ENCODE assay signal across 2 cellular contexts in genomic region chr13:49690990-49691886, GRCh38.
A peak's percentile ranks its signal among the peaks of the same experiment; 100 is the strongest.
TF ChIP-seq lines count a peak whose summit lies in the region.

TSS of gene EBPL (minus strand) at chr13:49691486. CDS start at chr13:49691424, 62 bp downstream.

TF ChIP-seq in HCT116, 20 proteins besides CTCF, POLR2A, EP300 and RAD21 (continued from another document):
- TF ChIP-seq, protein P1, sequence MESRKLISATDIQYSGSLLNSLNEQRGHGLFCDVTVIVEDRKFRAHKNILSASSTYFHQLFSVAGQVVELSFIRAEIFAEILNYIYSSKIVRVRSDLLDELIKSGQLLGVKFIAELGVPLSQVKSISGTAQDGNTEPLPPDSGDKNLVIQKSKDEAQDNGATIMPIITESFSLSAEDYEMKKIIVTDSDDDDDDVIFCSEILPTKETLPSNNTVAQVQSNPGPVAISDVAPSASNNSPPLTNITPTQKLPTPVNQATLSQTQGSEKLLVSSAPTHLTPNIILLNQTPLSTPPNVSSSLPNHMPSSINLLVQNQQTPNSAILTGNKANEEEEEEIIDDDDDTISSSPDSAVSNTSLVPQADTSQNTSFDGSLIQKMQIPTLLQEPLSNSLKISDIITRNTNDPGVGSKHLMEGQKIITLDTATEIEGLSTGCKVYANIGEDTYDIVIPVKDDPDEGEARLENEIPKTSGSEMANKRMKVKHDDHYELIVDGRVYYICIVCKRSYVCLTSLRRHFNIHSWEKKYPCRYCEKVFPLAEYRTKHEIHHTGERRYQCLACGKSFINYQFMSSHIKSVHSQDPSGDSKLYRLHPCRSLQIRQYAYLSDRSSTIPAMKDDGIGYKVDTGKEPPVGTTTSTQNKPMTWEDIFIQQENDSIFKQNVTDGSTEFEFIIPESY (IDR thresholded peaks at IDR 0.05; ENCODE audit: extremely low read depth, insufficient replicate concordance, low read length) = no peak
- TF ChIP-seq, protein P2, sequence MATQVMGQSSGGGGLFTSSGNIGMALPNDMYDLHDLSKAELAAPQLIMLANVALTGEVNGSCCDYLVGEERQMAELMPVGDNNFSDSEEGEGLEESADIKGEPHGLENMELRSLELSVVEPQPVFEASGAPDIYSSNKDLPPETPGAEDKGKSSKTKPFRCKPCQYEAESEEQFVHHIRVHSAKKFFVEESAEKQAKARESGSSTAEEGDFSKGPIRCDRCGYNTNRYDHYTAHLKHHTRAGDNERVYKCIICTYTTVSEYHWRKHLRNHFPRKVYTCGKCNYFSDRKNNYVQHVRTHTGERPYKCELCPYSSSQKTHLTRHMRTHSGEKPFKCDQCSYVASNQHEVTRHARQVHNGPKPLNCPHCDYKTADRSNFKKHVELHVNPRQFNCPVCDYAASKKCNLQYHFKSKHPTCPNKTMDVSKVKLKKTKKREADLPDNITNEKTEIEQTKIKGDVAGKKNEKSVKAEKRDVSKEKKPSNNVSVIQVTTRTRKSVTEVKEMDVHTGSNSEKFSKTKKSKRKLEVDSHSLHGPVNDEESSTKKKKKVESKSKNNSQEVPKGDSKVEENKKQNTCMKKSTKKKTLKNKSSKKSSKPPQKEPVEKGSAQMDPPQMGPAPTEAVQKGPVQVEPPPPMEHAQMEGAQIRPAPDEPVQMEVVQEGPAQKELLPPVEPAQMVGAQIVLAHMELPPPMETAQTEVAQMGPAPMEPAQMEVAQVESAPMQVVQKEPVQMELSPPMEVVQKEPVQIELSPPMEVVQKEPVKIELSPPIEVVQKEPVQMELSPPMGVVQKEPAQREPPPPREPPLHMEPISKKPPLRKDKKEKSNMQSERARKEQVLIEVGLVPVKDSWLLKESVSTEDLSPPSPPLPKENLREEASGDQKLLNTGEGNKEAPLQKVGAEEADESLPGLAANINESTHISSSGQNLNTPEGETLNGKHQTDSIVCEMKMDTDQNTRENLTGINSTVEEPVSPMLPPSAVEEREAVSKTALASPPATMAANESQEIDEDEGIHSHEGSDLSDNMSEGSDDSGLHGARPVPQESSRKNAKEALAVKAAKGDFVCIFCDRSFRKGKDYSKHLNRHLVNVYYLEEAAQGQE (IDR thresholded peaks at IDR 0.05; ENCODE audit: low read depth) = no peak
- TF ChIP-seq YY1 (IDR thresholded peaks at IDR 0.05; ENCODE audit: extremely low read depth, insufficient replicate concordance, low read depth, low read length) (peak; percentile 41), POLR2AphosphoS5 (IDR thresholded peaks at IDR 0.05; ENCODE audit: low read depth, low read length) (peak; percentile 79; the same call in 1 of the 2 replicates), JUND (IDR thresholded peaks at IDR 0.05) (no peak), SIN3A (IDR thresholded peaks at IDR 0.05; ENCODE audit: low read depth) (peak; percentile 21; the same call in 1 of the 2 replicates), ELF1 (IDR thresholded peaks at IDR 0.05; ENCODE audit: borderline replicate concordance, low read depth) (no peak), EZH2phosphoT487 (IDR thresholded peaks at IDR 0.05; ENCODE audit: borderline replicate concordance) (no peak), FOSL1 (IDR thresholded peaks at IDR 0.05; ENCODE audit: low read depth) (no peak)

TF ChIP-seq in SK-N-SH, 30 proteins besides CTCF, POLR2A, EP300 and RAD21 (continued from another document):
- TF ChIP-seq, protein P1 (IDR thresholded peaks at IDR 0.05; ENCODE audit: borderline replicate concordance, low read depth) = no peak
- TF ChIP-seq EZH2phosphoT487 (IDR thresholded peaks at IDR 0.05; ENCODE audit: borderline replicate concordance, low read depth) (no peak), CHD2 (IDR thresholded peaks at IDR 0.05; ENCODE audit: low read length, partially characterized antibody) (no peak), POLR2AphosphoS5 (IDR thresholded peaks at IDR 0.05; ENCODE audit: low read depth, low read length) (peak; percentile 85; the same call in 1 of the 2 replicates), ELF1 (IDR thresholded peaks at IDR 0.05) (no peak), RFX5 (IDR thresholded peaks at IDR 0.05; ENCODE audit: low read length) (no peak), TCF12 (IDR thresholded peaks at IDR 0.05) (no peak), FOXM1 (IDR thresholded peaks at IDR 0.05; ENCODE audit: low read depth) (no peak), JUND (IDR thresholded peaks at IDR 0.05) (no peak), SIN3A (IDR thresholded peaks at IDR 0.05; ENCODE audit: borderline replicate concordance, low read depth, low read length) (peak; percentile 74; the same call in 1 of the 2 replicates), MEF2A (IDR thresholded peaks at IDR 0.05; ENCODE audit: borderline replicate concordance, low read depth) (no peak), NFIC (IDR thresholded peaks at IDR 0.05; ENCODE audit: borderline replicate concordance) (no peak), YY1 (IDR thresholded peaks at IDR 0.05; ENCODE audit: low read depth) (peak; percentile 33; the same call in 1 of the 2 replicates), IRF3 (IDR thresholded peaks at IDR 0.05; ENCODE audit: low read depth, low read length) (no peak), GABPA (IDR thresholded peaks at IDR 0.05; ENCODE audit: low read depth) (no peak; the same call in 1 of the 2 replicates), SMC3 (IDR thresholded peaks at IDR 0.05; ENCODE audit: low read depth, low read length) (no peak), NRF1 (IDR thresholded peaks at IDR 0.05; ENCODE audit: low read depth, low read length) (no peak), FOXJ3 (CRISPR knock-in tag; IDR thresholded peaks at IDR 0.05) (no peak), PBX3 (IDR thresholded peaks at IDR 0.05) (no peak), FOSL2 (IDR thresholded peaks at IDR 0.05; ENCODE audit: borderline replicate concordance, low read depth) (no peak), MXI1 (IDR thresholded peaks at IDR 0.05; ENCODE audit: low read depth, low read length) (peak; percentile 97), GATA2 (CRISPR knock-in tag; IDR thresholded peaks at IDR 0.05) (no peak), RXRA (IDR thresholded peaks at IDR 0.05; ENCODE audit: borderline replicate concordance, low read depth) (no peak)
- TF ChIP-seq, protein P2 (IDR thresholded peaks at IDR 0.05; ENCODE audit: low read depth, low read length) = 0 out of 2 replicates have a peak, but pooled peaks have one; percentile 20
- TF ChIP-seq, protein P3, sequence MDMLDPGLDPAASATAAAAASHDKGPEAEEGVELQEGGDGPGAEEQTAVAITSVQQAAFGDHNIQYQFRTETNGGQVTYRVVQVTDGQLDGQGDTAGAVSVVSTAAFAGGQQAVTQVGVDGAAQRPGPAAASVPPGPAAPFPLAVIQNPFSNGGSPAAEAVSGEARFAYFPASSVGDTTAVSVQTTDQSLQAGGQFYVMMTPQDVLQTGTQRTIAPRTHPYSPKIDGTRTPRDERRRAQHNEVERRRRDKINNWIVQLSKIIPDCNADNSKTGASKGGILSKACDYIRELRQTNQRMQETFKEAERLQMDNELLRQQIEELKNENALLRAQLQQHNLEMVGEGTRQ (IDR thresholded peaks at IDR 0.05; ENCODE audit: borderline replicate concordance, low read depth, low read length) = no peak
TF ChIP-seq in SK-N-SH: peak in this region for 7.
